8 cellular contexts compared by ENCODE assay signal in genomic region chr17:56594528-56595418, GRCh38. TPM values are rescaled to one million over a fixed set of nuclear protein-coding genes. Genes with fewer than 3 reads are reported as not detected.
DNase-seq lines count a peak whose midpoint lies in the region; ATAC-seq and TF ChIP-seq lines count a peak whose summit lies in the region.

No MANE protein-coding gene starts in this region.

- no peaks in the 10 kb centered on the region for H3K9me3 ChIP-seq in DND-41 (ENCODE audit: insufficient read depth, low read length, severe bottlenecking)
- H3K9me3 ChIP-seq in Loucy (ENCODE audit: insufficient read depth, low read depth, low read length), result no peaks in the 10 kb centered on the region
- H3K9me3 ChIP-seq in gastroesophageal sphincter, result no peaks in the 10 kb centered on the region

- H2AFZ ChIP-seq in DND-41 (ENCODE audit: low read depth, low read length) (no peak overlapping the region), Loucy (ENCODE audit: low read length) (peak overlapping the region; percentile 36)

- no peak overlapping the region; the same call in 1 of the 2 replicates for H3K9ac ChIP-seq in DND-41 (ENCODE audit: low read depth, low read length)
- H3K9ac ChIP-seq in Loucy (ENCODE audit: low read depth, low read length, poor library complexity, severe bottlenecking), result peak overlapping the region; percentile 79

- 1 to 8% methylated on average over 8 to 11 of the region's 50 CpGs for WGBS in gastroesophageal sphincter (ENCODE audit: low coverage in 1 of 2), 2 donors

- H3K4me3 ChIP-seq in DND-41 (ENCODE audit: low read depth in 1 of 2, low read length in 2 of 2), result peak overlapping the region in 1 of 2 experiments; percentile 82; a peak in 2 of 4 replicates
- peak overlapping the region; percentile 87 for H3K4me3 ChIP-seq in Loucy (ENCODE audit: low read length, poor library complexity, severe bottlenecking)
- H3K4me3 ChIP-seq in gastroesophageal sphincter, result peak overlapping the region in 1 of 2 donors; percentile 62
- peak overlapping the region; percentile 69 for H3K4me3 ChIP-seq in retinal pigment epithelial cell (ENCODE audit: low read length)

- no peaks in the 10 kb centered on the region for H3K9me2 ChIP-seq in Loucy (replicated peaks; ENCODE audit: low read depth, low read length)

- no peak for TF ChIP-seq CTCF in DND-41 (IDR thresholded peaks at IDR 0.05; ENCODE audit: borderline replicate concordance, extremely low read depth, low read length, poor library complexity, severe bottlenecking)
- TF ChIP-seq CTCF in Loucy (conservative IDR thresholded peaks at IDR 0.05; ENCODE audit: low read length), result no peak
- TF ChIP-seq CTCF in gastroesophageal sphincter (IDR thresholded peaks at IDR 0.05), result no peak
- no peak for TF ChIP-seq CTCF in retinal pigment epithelial cell (conservative IDR thresholded peaks at IDR 0.05; ENCODE audit: low read depth, low read length)

- peaks cover 34% of the 10 kb centered on the region for H3K4me1 ChIP-seq in DND-41 (ENCODE audit: insufficient read depth, low read length)
- H3K4me1 ChIP-seq in Loucy (ENCODE audit: insufficient read depth, low read length, poor library complexity, severe bottlenecking), result peaks cover 18% of the 10 kb centered on the region
- H3K4me1 ChIP-seq in gastroesophageal sphincter, result peaks cover 0 to 61% (median 40%) of the 10 kb centered on the region in 3 donors

- no peak for TF ChIP-seq POLR2A in gastroesophageal sphincter (IDR thresholded peaks at IDR 0.05)

- H3K4me2 ChIP-seq in DND-41 (ENCODE audit: insufficient read depth, low read length), result peak overlapping the region; percentile 100
- peak overlapping the region; percentile 99 for H3K4me2 ChIP-seq in Loucy (ENCODE audit: low read depth, low read length, poor library complexity, severe bottlenecking)

- no peaks in the 10 kb centered on the region for H3F3A ChIP-seq in Loucy (ENCODE audit: low read depth)

- peaks cover 65% of the 10 kb centered on the region for H3K27me3 ChIP-seq in DND-41 (ENCODE audit: insufficient read depth, low read length, poor library complexity)
- no peaks in the 10 kb centered on the region for H3K27me3 ChIP-seq in Loucy (ENCODE audit: insufficient read depth, low read length, poor library complexity, severe bottlenecking)
- H3K27me3 ChIP-seq in gastroesophageal sphincter, result peaks cover 72% of the 10 kb centered on the region

- no peak overlapping the region for H3K27ac ChIP-seq in DND-41 (ENCODE audit: low read length)
- peak overlapping the region in 3 of 4 donors; percentile 69 to 83 (median 77) for H3K27ac ChIP-seq in gastroesophageal sphincter

- peaks cover 12% of the 10 kb centered on the region; the same call in 1 of the 2 replicates for H4K20me1 ChIP-seq in DND-41 (ENCODE audit: insufficient read depth, low read length)
- no peaks in the 10 kb centered on the region for H4K20me1 ChIP-seq in Loucy (ENCODE audit: insufficient read depth, low read length, poor library complexity, severe bottlenecking)

- DNase-seq in DND-41 (peak; percentile 47), retinal pigment epithelial cell (ENCODE audit: low read depth) (no peak)
- peak; percentile 77 for DNase-seq in activated CD8-positive, alpha-beta memory T cell treated with anti-CD3 and anti-CD28 coated beads for 24 hours

- TF ChIP-seq EP300 in gastroesophageal sphincter (IDR thresholded peaks at IDR 0.05), result no peak

- no peaks in the 10 kb centered on the region for H3K36me3 ChIP-seq in DND-41 (ENCODE audit: insufficient read depth, low read length)
- H3K36me3 ChIP-seq in Loucy (ENCODE audit: insufficient read depth, low read length), result no peaks in the 10 kb centered on the region
- no peaks in the 10 kb centered on the region for H3K36me3 ChIP-seq in gastroesophageal sphincter

- ATAC-seq in DND-41 (ENCODE audit: insufficient read depth, low read depth), result peak; percentile 48
- no peak for ATAC-seq in gastroesophageal sphincter
- no peak for ATAC-seq in HG02759 (IDR thresholded peaks at IDR 0.05; ENCODE audit: unreplicated experiment)
- no peak for ATAC-seq in HG03025 (IDR thresholded peaks at IDR 0.05; ENCODE audit: low FRiP score, unreplicated experiment)
- ATAC-seq in GM19452 (IDR thresholded peaks at IDR 0.05; ENCODE audit: unreplicated experiment), result no peak

- H3K79me2 ChIP-seq in DND-41 (ENCODE audit: insufficient read depth, low read length), result no peaks in the 10 kb centered on the region
- peaks cover 29% of the 10 kb centered on the region for H3K79me2 ChIP-seq in Loucy (ENCODE audit: insufficient read depth, low read length)

RNA-seq across cellular contexts. Expression of gene NOG, which starts 1.3 kb away (rescaled TPM):
- total RNA-seq in gastroesophageal sphincter, result 1 to 10 TPM in 3 of 4 donors, not detected in 1; 2.7 to 8.4 (median 3.2) TPM
